12 cellular contexts compared by ENCODE assay signal in the genomic region with DNA sequence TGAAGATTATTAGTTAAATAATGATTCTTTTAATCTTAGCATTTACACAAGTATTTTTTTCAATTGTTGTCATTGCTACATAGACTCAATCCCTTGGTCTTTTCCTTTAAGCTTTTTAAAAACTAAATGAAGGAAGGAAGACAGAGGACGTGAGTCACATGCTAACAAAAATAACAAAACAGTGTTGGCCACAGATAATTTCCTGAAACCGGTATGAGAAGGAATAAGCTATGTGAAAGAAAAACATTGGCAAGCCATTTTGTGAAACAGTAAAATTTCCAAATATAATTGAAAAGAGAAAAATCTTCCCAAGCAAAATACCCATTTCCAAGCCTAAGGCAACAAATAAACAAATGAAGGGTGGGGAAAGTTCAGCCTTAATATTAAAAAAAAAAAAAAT.
DNase-seq lines count a peak whose midpoint lies in the region; ATAC-seq, FAIRE-seq and TF ChIP-seq lines count a peak whose summit lies in the region.
"Had no signal": no experiment of that assay in that cellular context is flagged by ENCODE, and none has a peak within 500 bp of the region (broad histone marks: within the 10 kb centered on the region; RNA-seq: fewer than 3 reads in every experiment).

No MANE protein-coding gene starts in this region.

- H3K27ac Mint-ChIP-seq in chondrocyte (ENCODE audit: unreplicated experiment), result peak overlapping the region; percentile 86
- H3K27ac Mint-ChIP-seq: IgD-negative memory B cell; stimulated activated effector memory CD8-positive, alpha-beta T cell treated with anti-CD3 and anti-CD28 coated beads, Interleukin-12 subunit alpha, Interleukin-12 subunit beta, amount 100 ng/mL, for 72 hours; T-helper 2 cell treated with Interferon-gamma antibody and Interleukin-4, amounts not matched to agents 5 μg/mL and 100 μg/mL, for 36 hours had no signal

- no peaks in the 10 kb centered on the region for H3K79me2 ChIP-seq in Loucy (ENCODE audit: insufficient read depth, low read length)

- no peak for DNase-seq in A549 (ENCODE audit: low read depth in 1 of 2, low spot score in 1 of 2)
- no peak for DNase-seq in chondrocyte (ENCODE audit: low spot score)
- DNase-seq in kidney tubule cell (ENCODE audit: low spot score), result peak; percentile 77
- DNase-seq in stimulated activated CD4-positive, alpha-beta T cell treated with anti-CD3 and anti-CD28 coated beads, Interleukin-4, amount 100 ng/mL, for 4 hours, result no peak
- DNase-seq in RKO (ENCODE audit: low spot score), result no peak
- DNase-seq in GOT3 (lab: John Stamatoyannopoulos, UW), result no peak
- DNase-seq: spleen had no signal

- no peaks in the 10 kb centered on the region for H3K9me2 ChIP-seq in Loucy (replicated peaks; ENCODE audit: low read depth, low read length)

- TF ChIP-seq POLR2A in A549 (IDR thresholded peaks at IDR 0.05; ENCODE audit: low read length), result no peak

- H3K9me3 ChIP-seq in A549 (no peaks in the 10 kb centered on the region), Loucy (ENCODE audit: insufficient read depth, low read depth, low read length) (no peaks in the 10 kb centered on the region)
- H3K9me3 ChIP-seq: spleen had no signal

- H3K27ac ChIP-seq in A549, result no peak overlapping the region; a peak in 1 of 6 replicates

- H3K36me3 ChIP-seq in Loucy (ENCODE audit: insufficient read depth, low read length), result no peaks in the 10 kb centered on the region
- H3K36me3 ChIP-seq: spleen had no signal

- CTCF ChIA-PET in A549 (lab: Yijun Ruan, JAX), result interaction anchor here (0.6 to 1.3 kb wide), 3 partner anchors 27 to 749 kb away, joined by 3 to 4 read pairs (median 3); no protein-coding TSS in a partner anchor

- ATAC-seq in A549, result no peak
- no peak for ATAC-seq in HG03432 (IDR thresholded peaks at IDR 0.05; ENCODE audit: unreplicated experiment)
- ATAC-seq: stimulated activated effector memory CD8-positive, alpha-beta T cell treated with anti-CD3 and anti-CD28 coated beads, Interleukin-12 subunit alpha, Interleukin-12 subunit beta, amount 100 ng/mL, for 72 hours had no signal

- H3K4me1 Mint-ChIP-seq in chondrocyte (ENCODE audit: low read depth), result peaks cover 81% of the 10 kb centered on the region
- H3K4me1 Mint-ChIP-seq: stimulated activated effector memory CD8-positive, alpha-beta T cell treated with anti-CD3 and anti-CD28 coated beads, Interleukin-12 subunit alpha, Interleukin-12 subunit beta, amount 100 ng/mL, for 72 hours had no signal

- TF ChIP-seq RAD21 in A549 (conservative IDR thresholded peaks at IDR 0.05 in 1 of 2, IDR thresholded peaks at IDR 0.05 in 1 of 2), result no peak

- no peaks in the 10 kb centered on the region for H3K27me3 Mint-ChIP-seq in chondrocyte (ENCODE audit: low read depth)
- H3K27me3 Mint-ChIP-seq: IgD-negative memory B cell had no signal

- peaks cover 1% of the 10 kb centered on the region for H3K36me3 Mint-ChIP-seq in chondrocyte (ENCODE audit: low read depth)
- H3K36me3 Mint-ChIP-seq: stimulated activated effector memory CD8-positive, alpha-beta T cell treated with anti-CD3 and anti-CD28 coated beads, Interleukin-12 subunit alpha, Interleukin-12 subunit beta, amount 100 ng/mL, for 72 hours had no signal

- peak overlapping the region; percentile 17; the same call in 2 of the 3 replicates for H3K4me2 ChIP-seq in A549
- peak overlapping the region; percentile 23 for H3K4me2 ChIP-seq in Loucy (ENCODE audit: low read depth, low read length, poor library complexity, severe bottlenecking)

- FAIRE-seq in A549 (lab: Jason Lieb, UNC), result no peak

- no peak for TF ChIP-seq EP300 in A549 (IDR thresholded peaks at IDR 0.05)

- WGBS in A549 (ENCODE audit: missing lambda C conversion rate), result 22% methylated on average over 2 of the region's 2 CpGs

- no peaks in the 10 kb centered on the region for H4K20me1 ChIP-seq in Loucy (ENCODE audit: insufficient read depth, low read length, poor library complexity, severe bottlenecking)

- no peaks in the 10 kb centered on the region for H3K27me3 ChIP-seq in Loucy (ENCODE audit: insufficient read depth, low read length, poor library complexity, severe bottlenecking)
- H3K27me3 ChIP-seq: spleen had no signal

- no peak overlapping the region for H3K9ac ChIP-seq in Loucy (ENCODE audit: low read depth, low read length, poor library complexity, severe bottlenecking)

- POLR2A ChIA-PET in A549 (lab: Yijun Ruan, JAX), result no interaction called here

- TF ChIP-seq CTCF in A549 (IDR thresholded peaks at IDR 0.05), result no peak
- no peak for TF ChIP-seq CTCF in Loucy (conservative IDR thresholded peaks at IDR 0.05; ENCODE audit: low read length)
- no peak for TF ChIP-seq CTCF in chondrocyte (IDR thresholded peaks at IDR 0.05)

- H3K4me3 ChIP-seq in A549, result no peak overlapping the region
- no peak overlapping the region for H3K4me3 ChIP-seq in Loucy (ENCODE audit: low read length, poor library complexity, severe bottlenecking)
- H3K4me3 ChIP-seq: spleen had no signal

- peaks cover 4% of the 10 kb centered on the region for H3K9me3 Mint-ChIP-seq in chondrocyte (ENCODE audit: low read depth)
- H3K9me3 Mint-ChIP-seq: IgD-negative memory B cell; stimulated activated effector memory CD8-positive, alpha-beta T cell treated with anti-CD3 and anti-CD28 coated beads, Interleukin-12 subunit alpha, Interleukin-12 subunit beta, amount 100 ng/mL, for 72 hours; T-helper 2 cell treated with Interferon-gamma antibody and Interleukin-4, amounts not matched to agents 5 μg/mL and 100 μg/mL, for 36 hours had no signal

- peak overlapping the region; percentile 58 for H2AFZ ChIP-seq in Loucy (ENCODE audit: low read length)

- no peak overlapping the region for H3K4me3 Mint-ChIP-seq in chondrocyte (ENCODE audit: unreplicated experiment)
- H3K4me3 Mint-ChIP-seq: IgD-negative memory B cell; stimulated activated effector memory CD8-positive, alpha-beta T cell treated with anti-CD3 and anti-CD28 coated beads, Interleukin-12 subunit alpha, Interleukin-12 subunit beta, amount 100 ng/mL, for 72 hours; T-helper 2 cell treated with Interferon-gamma antibody and Interleukin-4, amounts not matched to agents 5 μg/mL and 100 μg/mL, for 36 hours had no signal

- H3F3A ChIP-seq in Loucy (ENCODE audit: low read depth), result 0 out of 2 replicates have a peak, but pooled peaks cover 3% of the 10 kb centered on the region

- H3K4me1 ChIP-seq in A549 (peaks cover 26% of the 10 kb centered on the region), Loucy (ENCODE audit: insufficient read depth, low read length, poor library complexity, severe bottlenecking) (peaks cover 30% of the 10 kb centered on the region)

TF ChIP-seq in A549, 52 proteins besides CTCF, POLR2A, EP300 and RAD21:
- TF ChIP-seq ZSCAN20 (CRISPR knock-in tag; IDR thresholded peaks at IDR 0.05) (no peak), HDAC2 (IDR thresholded peaks at IDR 0.05) (no peak)
- TF ChIP-seq, protein P1, sequence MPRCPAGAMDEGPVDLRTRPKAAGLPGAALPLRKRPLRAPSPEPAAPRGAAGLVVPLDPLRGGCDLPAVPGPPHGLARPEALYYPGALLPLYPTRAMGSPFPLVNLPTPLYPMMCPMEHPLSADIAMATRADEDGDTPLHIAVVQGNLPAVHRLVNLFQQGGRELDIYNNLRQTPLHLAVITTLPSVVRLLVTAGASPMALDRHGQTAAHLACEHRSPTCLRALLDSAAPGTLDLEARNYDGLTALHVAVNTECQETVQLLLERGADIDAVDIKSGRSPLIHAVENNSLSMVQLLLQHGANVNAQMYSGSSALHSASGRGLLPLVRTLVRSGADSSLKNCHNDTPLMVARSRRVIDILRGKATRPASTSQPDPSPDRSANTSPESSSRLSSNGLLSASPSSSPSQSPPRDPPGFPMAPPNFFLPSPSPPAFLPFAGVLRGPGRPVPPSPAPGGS (IDR thresholded peaks at IDR 0.05), result no peak
